1 cellular context compared by ENCODE assay signal in genomic region chr5:55572011-55572410, GRCh38.
TF ChIP-seq lines count a peak whose summit lies in the region.

No MANE protein-coding gene starts in this region.

TF ChIP-seq in GM23338, 12 proteins besides CTCF, POLR2A, EP300 and RAD21 (continued from another document):
- TF ChIP-seq, protein P1, sequence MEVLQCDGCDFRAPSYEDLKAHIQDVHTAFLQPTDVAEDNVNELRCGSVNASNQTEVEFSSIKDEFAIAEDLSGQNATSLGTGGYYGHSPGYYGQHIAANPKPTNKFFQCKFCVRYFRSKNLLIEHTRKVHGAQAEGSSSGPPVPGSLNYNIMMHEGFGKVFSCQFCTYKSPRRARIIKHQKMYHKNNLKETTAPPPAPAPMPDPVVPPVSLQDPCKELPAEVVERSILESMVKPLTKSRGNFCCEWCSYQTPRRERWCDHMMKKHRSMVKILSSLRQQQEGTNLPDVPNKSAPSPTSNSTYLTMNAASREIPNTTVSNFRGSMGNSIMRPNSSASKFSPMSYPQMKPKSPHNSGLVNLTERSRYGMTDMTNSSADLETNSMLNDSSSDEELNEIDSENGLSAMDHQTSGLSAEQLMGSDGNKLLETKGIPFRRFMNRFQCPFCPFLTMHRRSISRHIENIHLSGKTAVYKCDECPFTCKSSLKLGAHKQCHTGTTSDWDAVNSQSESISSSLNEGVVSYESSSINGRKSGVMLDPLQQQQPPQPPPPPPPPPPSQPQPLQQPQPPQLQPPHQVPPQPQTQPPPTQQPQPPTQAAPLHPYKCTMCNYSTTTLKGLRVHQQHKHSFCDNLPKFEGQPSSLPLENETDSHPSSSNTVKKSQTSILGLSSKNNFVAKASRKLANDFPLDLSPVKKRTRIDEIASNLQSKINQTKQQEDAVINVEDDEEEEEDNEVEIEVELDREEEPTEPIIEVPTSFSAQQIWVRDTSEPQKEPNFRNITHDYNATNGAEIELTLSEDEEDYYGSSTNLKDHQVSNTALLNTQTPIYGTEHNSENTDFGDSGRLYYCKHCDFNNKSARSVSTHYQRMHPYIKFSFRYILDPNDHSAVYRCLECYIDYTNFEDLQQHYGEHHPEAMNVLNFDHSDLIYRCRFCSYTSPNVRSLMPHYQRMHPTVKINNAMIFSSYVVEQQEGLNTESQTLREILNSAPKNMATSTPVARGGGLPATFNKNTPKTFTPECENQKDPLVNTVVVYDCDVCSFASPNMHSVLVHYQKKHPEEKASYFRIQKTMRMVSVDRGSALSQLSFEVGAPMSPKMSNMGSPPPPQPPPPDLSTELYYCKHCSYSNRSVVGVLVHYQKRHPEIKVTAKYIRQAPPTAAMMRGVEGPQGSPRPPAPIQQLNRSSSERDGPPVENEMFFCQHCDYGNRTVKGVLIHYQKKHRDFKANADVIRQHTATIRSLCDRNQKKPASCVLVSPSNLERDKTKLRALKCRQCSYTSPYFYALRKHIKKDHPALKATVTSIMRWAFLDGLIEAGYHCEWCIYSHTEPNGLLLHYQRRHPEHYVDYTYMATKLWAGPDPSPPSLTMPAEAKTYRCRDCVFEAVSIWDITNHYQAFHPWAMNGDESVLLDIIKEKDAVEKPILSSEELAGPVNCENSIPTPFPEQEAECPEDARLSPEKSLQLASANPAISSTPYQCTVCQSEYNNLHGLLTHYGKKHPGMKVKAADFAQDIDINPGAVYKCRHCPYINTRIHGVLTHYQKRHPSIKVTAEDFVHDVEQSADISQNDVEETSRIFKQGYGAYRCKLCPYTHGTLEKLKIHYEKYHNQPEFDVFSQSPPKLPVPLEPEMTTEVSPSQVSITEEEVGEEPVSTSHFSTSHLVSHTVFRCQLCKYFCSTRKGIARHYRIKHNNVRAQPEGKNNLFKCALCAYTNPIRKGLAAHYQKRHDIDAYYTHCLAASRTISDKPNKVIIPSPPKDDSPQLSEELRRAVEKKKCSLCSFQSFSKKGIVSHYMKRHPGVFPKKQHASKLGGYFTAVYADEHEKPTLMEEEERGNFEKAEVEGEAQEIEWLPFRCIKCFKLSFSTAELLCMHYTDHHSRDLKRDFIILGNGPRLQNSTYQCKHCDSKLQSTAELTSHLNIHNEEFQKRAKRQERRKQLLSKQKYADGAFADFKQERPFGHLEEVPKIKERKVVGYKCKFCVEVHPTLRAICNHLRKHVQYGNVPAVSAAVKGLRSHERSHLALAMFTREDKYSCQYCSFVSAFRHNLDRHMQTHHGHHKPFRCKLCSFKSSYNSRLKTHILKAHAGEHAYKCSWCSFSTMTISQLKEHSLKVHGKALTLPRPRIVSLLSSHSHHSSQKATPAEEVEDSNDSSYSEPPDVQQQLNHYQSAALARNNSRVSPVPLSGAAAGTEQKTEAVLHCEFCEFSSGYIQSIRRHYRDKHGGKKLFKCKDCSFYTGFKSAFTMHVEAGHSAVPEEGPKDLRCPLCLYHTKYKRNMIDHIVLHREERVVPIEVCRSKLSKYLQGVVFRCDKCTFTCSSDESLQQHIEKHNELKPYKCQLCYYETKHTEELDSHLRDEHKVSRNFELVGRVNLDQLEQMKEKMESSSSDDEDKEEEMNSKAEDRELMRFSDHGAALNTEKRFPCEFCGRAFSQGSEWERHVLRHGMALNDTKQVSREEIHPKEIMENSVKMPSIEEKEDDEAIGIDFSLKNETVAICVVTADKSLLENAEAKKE (CRISPR knock-in tag; IDR thresholded peaks at IDR 0.05) = no peak
- no peak for TF ChIP-seq EZH2 (IDR thresholded peaks at IDR 0.05; ENCODE audit: low read depth, unreplicated experiment)
- no peak for TF ChIP-seq ZNF114 (CRISPR knock-in tag; IDR thresholded peaks at IDR 0.05)
TF ChIP-seq in GM23338: peak in this region for 0.
